ENCODE assay signal across 1 cellular context in genomic region chr6:159692303-159693127, GRCh38.
TF ChIP-seq lines count a peak whose summit lies in the region.

No MANE protein-coding gene starts in this region.

TF ChIP-seq in HepG2, 621 proteins besides CTCF, POLR2A, EP300 and RAD21 (continued from another document and continues in another):
- TF ChIP-seq, protein P1, sequence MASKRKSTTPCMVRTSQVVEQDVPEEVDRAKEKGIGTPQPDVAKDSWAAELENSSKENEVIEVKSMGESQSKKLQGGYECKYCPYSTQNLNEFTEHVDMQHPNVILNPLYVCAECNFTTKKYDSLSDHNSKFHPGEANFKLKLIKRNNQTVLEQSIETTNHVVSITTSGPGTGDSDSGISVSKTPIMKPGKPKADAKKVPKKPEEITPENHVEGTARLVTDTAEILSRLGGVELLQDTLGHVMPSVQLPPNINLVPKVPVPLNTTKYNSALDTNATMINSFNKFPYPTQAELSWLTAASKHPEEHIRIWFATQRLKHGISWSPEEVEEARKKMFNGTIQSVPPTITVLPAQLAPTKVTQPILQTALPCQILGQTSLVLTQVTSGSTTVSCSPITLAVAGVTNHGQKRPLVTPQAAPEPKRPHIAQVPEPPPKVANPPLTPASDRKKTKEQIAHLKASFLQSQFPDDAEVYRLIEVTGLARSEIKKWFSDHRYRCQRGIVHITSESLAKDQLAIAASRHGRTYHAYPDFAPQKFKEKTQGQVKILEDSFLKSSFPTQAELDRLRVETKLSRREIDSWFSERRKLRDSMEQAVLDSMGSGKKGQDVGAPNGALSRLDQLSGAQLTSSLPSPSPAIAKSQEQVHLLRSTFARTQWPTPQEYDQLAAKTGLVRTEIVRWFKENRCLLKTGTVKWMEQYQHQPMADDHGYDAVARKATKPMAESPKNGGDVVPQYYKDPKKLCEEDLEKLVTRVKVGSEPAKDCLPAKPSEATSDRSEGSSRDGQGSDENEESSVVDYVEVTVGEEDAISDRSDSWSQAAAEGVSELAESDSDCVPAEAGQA (IDR thresholded peaks at IDR 0.05; ENCODE audit: low read depth) = no peak
- TF ChIP-seq, protein P1 (CRISPR knock-in tag; IDR thresholded peaks at IDR 0.05; ENCODE audit: borderline replicate concordance) = peak; percentile 14; the same call in 1 of the 2 replicates
- TF ChIP-seq HNRNPLL (IDR thresholded peaks at IDR 0.05; ENCODE audit: low read depth, low read length, poor library complexity, severe bottlenecking) (peak; percentile 58), ZSCAN9 (CRISPR knock-in tag; IDR thresholded peaks at IDR 0.05; ENCODE audit: borderline replicate concordance) (no peak; the same call in 1 of the 2 replicates), SAP130 (CRISPR knock-in tag; IDR thresholded peaks at IDR 0.05; ENCODE audit: low read depth) (0 out of 2 replicates have a peak, but pooled peaks have one; percentile 22), ZUFSP (CRISPR knock-in tag; IDR thresholded peaks at IDR 0.05; ENCODE audit: borderline replicate concordance) (no peak), ZNF501 (CRISPR knock-in tag; IDR thresholded peaks at IDR 0.05) (0 out of 2 replicates have a peak, but pooled peaks have one; percentile 41), ZBTB42 (CRISPR knock-in tag; IDR thresholded peaks at IDR 0.05) (peak; percentile 17; the same call in 1 of the 2 replicates), ZNF546 (CRISPR knock-in tag; conservative IDR thresholded peaks at IDR 0.05) (no peak), CC2D1A (CRISPR knock-in tag; IDR thresholded peaks at IDR 0.05) (no peak), ZNF672 (CRISPR knock-in tag; IDR thresholded peaks at IDR 0.05) (peak; percentile 60; the same call in 1 of the 2 replicates), ZFP62 (CRISPR knock-in tag; IDR thresholded peaks at IDR 0.05) (0 out of 2 replicates have a peak, but pooled peaks have one; percentile 67), ZFP37 (CRISPR knock-in tag; IDR thresholded peaks at IDR 0.05; ENCODE audit: borderline replicate concordance) (0 out of 2 replicates have a peak, but pooled peaks have one; percentile 52), RFX1 (IDR thresholded peaks at IDR 0.05) (no peak), KLF15 (CRISPR knock-in tag; IDR thresholded peaks at IDR 0.05; ENCODE audit: borderline replicate concordance) (peak; percentile 84; the same call in 1 of the 2 replicates), ASH2L (IDR thresholded peaks at IDR 0.05; ENCODE audit: insufficient read length, low read depth, low read length) (peak; percentile 60), ATAD3A (CRISPR knock-in tag; IDR thresholded peaks at IDR 0.05) (no peak), ZNF446 (CRISPR knock-in tag; IDR thresholded peaks at IDR 0.05) (peak; percentile 0; the same call in 1 of the 2 replicates), ZBTB14 (CRISPR knock-in tag; IDR thresholded peaks at IDR 0.05) (peak; percentile 25), NR2F1 (CRISPR knock-in tag; IDR thresholded peaks at IDR 0.05) (0 out of 4 replicates have a peak, but pooled peaks of 1 of the 2 experiments have one; percentile 8), ZNF772 (CRISPR knock-in tag; IDR thresholded peaks at IDR 0.05) (peak; percentile 29; the same call in 1 of the 2 replicates), ZSCAN21 (CRISPR knock-in tag; IDR thresholded peaks at IDR 0.05; ENCODE audit: borderline replicate concordance) (peak; percentile 11; the same call in 1 of the 2 replicates), BRD4 (CRISPR knock-in tag; IDR thresholded peaks at IDR 0.05) (no peak; the same call in 1 of the 2 replicates), ZC3H4 (CRISPR knock-in tag; IDR thresholded peaks at IDR 0.05; ENCODE audit: borderline replicate concordance) (no peak), ZNF614 (CRISPR knock-in tag; IDR thresholded peaks at IDR 0.05; ENCODE audit: borderline replicate concordance) (peak; percentile 17; the same call in 1 of the 2 replicates), JDP2 (CRISPR knock-in tag; IDR thresholded peaks at IDR 0.05; ENCODE audit: borderline replicate concordance) (no peak), EEA1 (CRISPR knock-in tag; IDR thresholded peaks at IDR 0.05; ENCODE audit: borderline replicate concordance) (0 out of 2 replicates have a peak, but pooled peaks have one; percentile 6), CENPT (CRISPR knock-in tag; IDR thresholded peaks at IDR 0.05; ENCODE audit: low read depth) (0 out of 2 replicates have a peak, but pooled peaks have one; percentile 23), ZNF143 (CRISPR knock-in tag; IDR thresholded peaks at IDR 0.05) (no peak), HIVEP1 (CRISPR knock-in tag; IDR thresholded peaks at IDR 0.05) (peak; percentile 21; the same call in 1 of the 2 replicates), LRRFIP1 (CRISPR knock-in tag; conservative IDR thresholded peaks at IDR 0.05) (no peak), ZNF709 (CRISPR knock-in tag; IDR thresholded peaks at IDR 0.05) (peak; percentile 73; the same call in 1 of the 2 replicates), ARNT2 (CRISPR knock-in tag; IDR thresholded peaks at IDR 0.05; ENCODE audit: low read depth) (0 out of 2 replicates have a peak, but pooled peaks have one; percentile 14), PRDM15 (CRISPR knock-in tag; IDR thresholded peaks at IDR 0.05) (peak; percentile 39; the same call in 1 of the 2 replicates), ZNF766 (CRISPR knock-in tag; IDR thresholded peaks at IDR 0.05; ENCODE audit: borderline replicate concordance) (peak; percentile 19; the same call in 1 of the 2 replicates), ZNF232 (CRISPR knock-in tag; IDR thresholded peaks at IDR 0.05; ENCODE audit: borderline replicate concordance) (peak; percentile 79; the same call in 1 of the 2 replicates), GZF1 (CRISPR knock-in tag; IDR thresholded peaks at IDR 0.05) (no peak; the same call in 1 of the 2 replicates), ADNP (CRISPR knock-in tag; IDR thresholded peaks at IDR 0.05) (no peak), XRCC5 (optimal IDR thresholded peaks at IDR 0.05; ENCODE audit: low read length) (no peak)
- TF ChIP-seq, protein P2, sequence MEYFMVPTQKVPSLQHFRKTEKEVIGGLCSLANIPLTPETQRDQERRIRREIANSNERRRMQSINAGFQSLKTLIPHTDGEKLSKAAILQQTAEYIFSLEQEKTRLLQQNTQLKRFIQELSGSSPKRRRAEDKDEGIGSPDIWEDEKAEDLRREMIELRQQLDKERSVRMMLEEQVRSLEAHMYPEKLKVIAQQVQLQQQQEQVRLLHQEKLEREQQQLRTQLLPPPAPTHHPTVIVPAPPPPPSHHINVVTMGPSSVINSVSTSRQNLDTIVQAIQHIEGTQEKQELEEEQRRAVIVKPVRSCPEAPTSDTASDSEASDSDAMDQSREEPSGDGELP (IDR thresholded peaks at IDR 0.05; ENCODE audit: borderline replicate concordance, low read depth) = peak; percentile 21; the same call in 1 of the 2 replicates
- TF ChIP-seq, protein P3, sequence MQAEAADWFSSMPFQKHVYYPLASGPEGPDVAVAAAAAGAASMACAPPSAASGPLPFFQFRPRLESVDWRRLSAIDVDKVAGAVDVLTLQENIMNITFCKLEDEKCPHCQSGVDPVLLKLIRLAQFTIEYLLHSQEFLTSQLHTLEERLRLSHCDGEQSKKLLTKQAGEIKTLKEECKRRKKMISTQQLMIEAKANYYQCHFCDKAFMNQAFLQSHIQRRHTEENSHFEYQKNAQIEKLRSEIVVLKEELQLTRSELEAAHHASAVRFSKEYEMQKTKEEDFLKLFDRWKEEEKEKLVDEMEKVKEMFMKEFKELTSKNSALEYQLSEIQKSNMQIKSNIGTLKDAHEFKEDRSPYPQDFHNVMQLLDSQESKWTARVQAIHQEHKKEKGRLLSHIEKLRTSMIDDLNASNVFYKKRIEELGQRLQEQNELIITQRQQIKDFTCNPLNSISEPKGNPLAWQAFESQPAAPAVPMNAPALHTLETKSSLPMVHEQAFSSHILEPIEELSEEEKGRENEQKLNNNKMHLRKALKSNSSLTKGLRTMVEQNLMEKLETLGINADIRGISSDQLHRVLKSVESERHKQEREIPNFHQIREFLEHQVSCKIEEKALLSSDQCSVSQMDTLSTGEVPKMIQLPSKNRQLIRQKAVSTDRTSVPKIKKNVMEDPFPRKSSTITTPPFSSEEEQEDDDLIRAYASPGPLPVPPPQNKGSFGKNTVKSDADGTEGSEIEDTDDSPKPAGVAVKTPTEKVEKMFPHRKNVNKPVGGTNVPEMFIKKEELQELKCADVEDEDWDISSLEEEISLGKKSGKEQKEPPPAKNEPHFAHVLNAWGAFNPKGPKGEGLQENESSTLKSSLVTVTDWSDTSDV (CRISPR knock-in tag; IDR thresholded peaks at IDR 0.05) = peak; percentile 78
